ENCODE assay signal across 8 cellular contexts in genomic region chr18:67515987-67516431, GRCh38. TPM values are rescaled to one million over a fixed set of nuclear protein-coding genes. Genes with fewer than 3 reads are reported as not detected.
DNase-seq lines count a peak whose midpoint lies in the region; ATAC-seq and TF ChIP-seq lines count a peak whose summit lies in the region.

No MANE protein-coding gene starts in this region.

- peak overlapping the region; percentile 88 for H3K4me3 ChIP-seq in BLaER1
- H3K4me3 ChIP-seq in epithelial cell of proximal tubule (ENCODE audit: low read depth, low read length): peak overlapping the region; percentile 74

- TF ChIP-seq CTCF in epithelial cell of proximal tubule (conservative IDR thresholded peaks at IDR 0.05; ENCODE audit: low read depth, low read length): peak; percentile 87

- H3K36me3 ChIP-seq in BLaER1: no peaks in the 10 kb centered on the region

- DNase-seq in NCI-H774 (lab: John Stamatoyannopoulos, UW) (peak; percentile 89), epithelial cell of proximal tubule (ENCODE audit: low read depth) (peak; percentile 33), middle frontal gyrus (ENCODE audit: extremely low spot score, low spot score) (peak; percentile 64)
- DNase-seq in activated T-cell treated with anti-CD3 and anti-CD28 coated beads, Interleukin-2, amount 50 U/mL, for 1 hour: peak; percentile 71
- DNase-seq in stimulated activated CD8-positive, alpha-beta memory T cell treated with anti-CD3 and anti-CD28 coated beads, Interleukin-2, amount 100 ng/mL, for 48 hours (ENCODE audit: low read depth in 2 of 2): peak; percentile 49 to 50

- H3K27ac ChIP-seq in BLaER1: no peak overlapping the region

- peaks cover 5% of the 10 kb centered on the region; the same call in 1 of the 2 replicates for H3K4me1 ChIP-seq in BLaER1

- H3K4me2 ChIP-seq in BLaER1: peak overlapping the region; percentile 93

- ATAC-seq in GM19324 (IDR thresholded peaks at IDR 0.05; ENCODE audit: low FRiP score, unreplicated experiment) (peak; percentile 35), HG03460 (IDR thresholded peaks at IDR 0.05; ENCODE audit: unreplicated experiment) (peak; percentile 43)

- H3K9ac ChIP-seq in BLaER1: peak overlapping the region; percentile 76

- H3K9me3 ChIP-seq in BLaER1: no peaks in the 10 kb centered on the region

- no peaks in the 10 kb centered on the region for H4K20me1 ChIP-seq in BLaER1

- peaks cover 4% of the 10 kb centered on the region; the same call in 1 of the 2 replicates for H3K27me3 ChIP-seq in BLaER1

RNA-seq across cellular contexts. Expression of gene DSEL, which starts 0.5 kb away (rescaled TPM):
- 7.1 and 8.2 TPM in 2 replicates for total RNA-seq in epithelial cell of proximal tubule

Comparison
In these comparisons a context has a peak if more than half of its experiments do, and no peak if none do; other contexts are left out.
1. DNase-seq: peak in every context shown above with its lines; median percentile 89 in NCI-H774; 71 in activated T-cell treated with anti-CD3 and anti-CD28 coated beads, Interleukin-2, amount 50 U/mL, for 1 hour; 64 in middle frontal gyrus; 50 in stimulated activated CD8-positive, alpha-beta memory T cell treated with anti-CD3 and anti-CD28 coated beads, Interleukin-2, amount 100 ng/mL, for 48 hours; 33 in epithelial cell of proximal tubule.